ENCODE assay signal across 1 cellular context in the genomic region with DNA sequence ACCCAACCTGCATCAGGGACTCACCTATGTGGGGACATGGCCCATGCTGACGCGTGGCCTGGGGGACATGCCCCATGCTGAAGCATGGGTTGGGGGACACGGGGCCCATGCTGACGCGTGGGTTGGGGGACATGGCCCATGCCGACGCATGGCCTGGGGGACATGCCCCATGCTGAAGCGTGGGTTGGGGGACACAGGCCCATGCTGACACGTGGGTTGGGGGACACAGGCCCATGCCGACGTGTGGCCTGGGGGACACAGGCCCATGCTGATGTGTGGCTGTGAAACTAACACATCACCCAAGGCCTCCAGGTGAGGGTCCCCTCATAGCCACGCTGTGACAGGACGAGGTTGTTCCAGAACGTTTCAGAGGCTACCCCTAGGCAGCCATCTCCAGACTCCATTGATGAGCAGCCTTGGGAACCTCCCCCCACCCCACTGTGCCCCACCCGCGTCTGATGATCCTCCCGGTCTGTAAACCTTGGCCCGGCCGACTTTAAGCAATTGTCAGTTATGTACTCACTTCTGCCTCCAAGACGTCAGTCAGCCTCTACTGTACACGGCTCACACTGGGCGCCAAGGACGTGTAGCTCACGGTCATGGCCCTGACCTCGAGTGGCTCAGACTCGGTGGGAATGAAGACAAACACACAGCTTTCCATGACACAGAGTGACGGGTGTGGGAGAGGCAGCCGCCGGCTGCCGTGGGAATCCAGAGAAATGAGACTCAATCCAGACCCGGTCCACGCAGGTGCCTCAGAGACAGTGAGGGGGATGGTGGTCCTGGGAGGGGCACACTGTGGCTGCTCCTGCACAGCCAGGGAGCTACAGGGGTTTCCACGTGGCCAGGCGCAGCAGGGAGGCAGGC.
TF ChIP-seq lines count a peak whose summit lies in the region.

No MANE protein-coding gene starts in this region.

TF ChIP-seq in H1, 55 proteins besides CTCF, POLR2A, EP300 and RAD21:
- TF ChIP-seq, protein P1, sequence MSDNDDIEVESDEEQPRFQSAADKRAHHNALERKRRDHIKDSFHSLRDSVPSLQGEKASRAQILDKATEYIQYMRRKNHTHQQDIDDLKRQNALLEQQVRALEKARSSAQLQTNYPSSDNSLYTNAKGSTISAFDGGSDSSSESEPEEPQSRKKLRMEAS (IDR thresholded peaks at IDR 0.05) = no peak
